In genomic region chr5:115579747-115580173, GRCh38 we compare ENCODE assay signal across 12 cellular contexts.
A peak's percentile ranks its signal among the peaks of the same experiment; 100 is the strongest.
DNase-seq lines count a peak whose midpoint lies in the region; ATAC-seq and FAIRE-seq lines count a peak whose summit lies in the region.
"Had no signal": no experiment of that assay in that cellular context is flagged by ENCODE, and none has a peak within 500 bp of the region (broad histone marks: within the 10 kb centered on the region; RNA-seq: fewer than 3 reads in every experiment).

No MANE protein-coding gene starts in this region.

- ATAC-seq in GM21576 (IDR thresholded peaks at IDR 0.05; ENCODE audit: unreplicated experiment): peak; percentile 53
- peak; percentile 38 for ATAC-seq in HG03280 (IDR thresholded peaks at IDR 0.05; ENCODE audit: unreplicated experiment)
- ATAC-seq: effector memory CD8-positive, alpha-beta T cell had no signal

- FAIRE-seq in GM18507 (lab: Jason Lieb, UNC): peak; percentile 84

- DNase-seq in GM18507 (ENCODE audit: extremely low spot score, insufficient read length, low read depth) (no peak), fibroblast of peridontal ligament (ENCODE audit: extremely low read depth) (peak; percentile 24), SW480 (ENCODE audit: low spot score) (no peak), glomerular visceral epithelial cell (ENCODE audit: extremely low spot score) (no peak), midbrain (lab: John Stamatoyannopoulos, UW) (no peak)
- DNase-seq in activated CD4-positive, alpha-beta T cell treated with anti-CD3 and anti-CD28 coated beads for 4 hours: no peak
- DNase-seq: activated effector memory CD4-positive, alpha-beta T cell treated with Interleukin-2 at 50 U/mL for 16 hours; DND-41; effector memory CD8-positive, alpha-beta T cell; islet precursor cell had no signal
